ENCODE assay signal across 9 cellular contexts in genomic region chr5:59079622-59080620, GRCh38.
DNase-seq lines count a peak whose midpoint lies in the region; TF ChIP-seq lines count a peak whose summit lies in the region.
"Had no signal": no experiment of that assay in that cellular context is flagged by ENCODE, and none has a peak within 500 bp of the region (broad histone marks: within the 10 kb centered on the region; RNA-seq: fewer than 3 reads in every experiment).

No MANE protein-coding gene starts in this region.

- no peaks in the 10 kb centered on the region for H3K27me3 ChIP-seq in MG63
- H3K27me3 ChIP-seq in mesenchymal stem cell (ENCODE audit: control insufficient read depth in 1 of 2, insufficient read depth in 1 of 2, low read length in 2 of 2), result no peaks in the 10 kb centered on the region
- H3K27me3 ChIP-seq in A673 (replicated peaks; ENCODE audit: insufficient read depth, low read depth, low read length, poor library complexity), result no peaks in the 10 kb centered on the region

- 9% methylated on average over 7 of the region's 7 CpGs for WGBS in mesenchymal stem cell

- H3K4me2 ChIP-seq in mesenchymal stem cell (ENCODE audit: low read length, poor library complexity, severe bottlenecking), result peak overlapping the region; percentile 31

- peak overlapping the region; percentile 7 for H4K8ac ChIP-seq in mesenchymal stem cell (ENCODE audit: low read length)

- peak overlapping the region; percentile 15 for H3K9ac ChIP-seq in mesenchymal stem cell (ENCODE audit: low read length)

- no peak overlapping the region for H3K14ac ChIP-seq in mesenchymal stem cell (ENCODE audit: low read length in 2 of 2)

- H2AFZ ChIP-seq in mesenchymal stem cell (ENCODE audit: low read depth, low read length), result no peak overlapping the region

- CTCF ChIA-PET in AG04449 (lab: Yijun Ruan, JAX), result interaction anchor here (1.8 to 1.9 kb wide), 2 partner anchors 45 to 94 kb away, joined by 5 read pairs; no protein-coding TSS in a partner anchor
- CTCF ChIA-PET in A673 (lab: Charles Lee), result no interaction called here

- no peak overlapping the region for H2BK5ac ChIP-seq in mesenchymal stem cell (ENCODE audit: low read depth, low read length, poor library complexity, severe bottlenecking)

- DNase-seq in AG04449 (ENCODE audit: low read depth, low spot score), result peak; percentile 96
- DNase-seq in MG63, result peak; percentile 58
- DNase-seq in epithelial cell of proximal tubule (ENCODE audit: low read depth), result peak; percentile 96
- peak; percentile 99 for DNase-seq in mesenchymal stem cell
- no peak for DNase-seq in A673 (ENCODE audit: low spot score)
- DNase-seq in NCI-H774 (lab: John Stamatoyannopoulos, UW), result no peak
- DNase-seq in D341Med (ENCODE audit: low spot score), result no peak
- DNase-seq in GDM1 (lab: John Stamatoyannopoulos, UW), result no peak
- DNase-seq: SHP77 had no signal

- H3K23ac ChIP-seq in mesenchymal stem cell (ENCODE audit: low read length in 2 of 2), result no peak overlapping the region

- no peak overlapping the region for H2AK5ac ChIP-seq in mesenchymal stem cell (ENCODE audit: low read length, severe bottlenecking)

- no peak for TF ChIP-seq CTCF in AG04449 (IDR thresholded peaks at IDR 0.05; ENCODE audit: insufficient read depth, low read length, missing control alignments)
- TF ChIP-seq CTCF in epithelial cell of proximal tubule (conservative IDR thresholded peaks at IDR 0.05; ENCODE audit: low read depth, low read length), result no peak
- TF ChIP-seq CTCF in A673 (conservative IDR thresholded peaks at IDR 0.05; ENCODE audit: low read depth, low read length), result no peak

- peak overlapping the region in 1 of 2 experiments; percentile 37 for H3K4ac ChIP-seq in mesenchymal stem cell (ENCODE audit: low read depth in 1 of 2, low read length in 2 of 2)

- peak overlapping the region; percentile 61 for H4K91ac ChIP-seq in mesenchymal stem cell (ENCODE audit: low read length)

- H2BK120ac ChIP-seq in mesenchymal stem cell (ENCODE audit: low read depth, low read length), result no peak overlapping the region

- H3K18ac ChIP-seq in mesenchymal stem cell (ENCODE audit: low read depth in 1 of 2, low read length in 2 of 2), result peak overlapping the region; percentile 71 to 75

- no peaks in the 10 kb centered on the region for H3K79me1 ChIP-seq in mesenchymal stem cell (replicated peaks; ENCODE audit: low read length, poor library complexity, severe bottlenecking)

- H3K4me3 ChIP-seq in AG04449 (ENCODE audit: low read depth, low read length) (no peak overlapping the region), MG63 (no peak overlapping the region), epithelial cell of proximal tubule (ENCODE audit: low read depth, low read length) (no peak overlapping the region), mesenchymal stem cell (ENCODE audit: insufficient read depth in 1 of 2, low read depth in 1 of 2, low read length in 2 of 2) (no peak overlapping the region), A673 (ENCODE audit: low read depth, low read length, poor library complexity, severe bottlenecking) (no peak overlapping the region)

- H3K4me1 ChIP-seq in mesenchymal stem cell (ENCODE audit: control insufficient read depth, insufficient read depth, low read depth, low read length), result peaks cover 4% of the 10 kb centered on the region
- no peaks in the 10 kb centered on the region for H3K4me1 ChIP-seq in A673 (ENCODE audit: insufficient read depth, low read length, poor library complexity, severe bottlenecking)

- POLR2A ChIA-PET in AG04449 (lab: Yijun Ruan, JAX) (interaction anchor here (0.6 to 1.4 kb wide), 3 partner anchors 41 to 672 kb away, joined by 3 to 5 read pairs (median 4); no protein-coding TSS in a partner anchor), A673 (lab: Charles Lee; ENCODE audit: low non-redundant PET) (no interaction called here)

- H2BK15ac ChIP-seq in mesenchymal stem cell (ENCODE audit: low read depth, poor library complexity, severe bottlenecking), result no peak overlapping the region

- H3K36me3 ChIP-seq in MG63, result no peaks in the 10 kb centered on the region
- no peaks in the 10 kb centered on the region for H3K36me3 ChIP-seq in mesenchymal stem cell (ENCODE audit: control insufficient read depth in 1 of 2, insufficient read depth in 2 of 2, low read depth in 1 of 2, low read length in 2 of 2)
- no peaks in the 10 kb centered on the region for H3K36me3 ChIP-seq in A673 (ENCODE audit: insufficient read depth, low read length, poor library complexity, severe bottlenecking)

- BruUV-seq in A673 (replicated peaks; lab: Mats Ljungman, UMichigan), result no TSS peak

- peak overlapping the region; percentile 51 to 98 for H2BK12ac ChIP-seq in mesenchymal stem cell (ENCODE audit: low read length in 2 of 2)

- intact Hi-C loops in A673 (cut with micrococcal nuclease; ENCODE audit: unreplicated experiment), result no loop called here

- H3K9me3 ChIP-seq in MG63, result no peaks in the 10 kb centered on the region
- no peaks in the 10 kb centered on the region for H3K9me3 ChIP-seq in mesenchymal stem cell (ENCODE audit: control insufficient read depth, low read length)
- no peaks in the 10 kb centered on the region for H3K9me3 ChIP-seq in A673 (ENCODE audit: low read depth, low read length, poor library complexity, severe bottlenecking)

- peak overlapping the region; percentile 74 for H3K27ac ChIP-seq in mesenchymal stem cell (ENCODE audit: low read length, poor library complexity, severe bottlenecking)
- no peak overlapping the region for H3K27ac ChIP-seq in A673 (ENCODE audit: low read depth, low read length, poor library complexity, severe bottlenecking)

Comparison
In these comparisons a context has a peak if more than half of its experiments do, and no peak if none do; other contexts are left out.
1. DNase-seq: peak in AG04449 (single experiment), MG63 (single experiment), epithelial cell of proximal tubule (single experiment) and mesenchymal stem cell (single experiment); none in A673 (single experiment), NCI-H774 (single experiment), D341Med (single experiment) and GDM1 (single experiment).